Comparison of ENCODE assay signal across 1 cellular context in the genomic region with DNA sequence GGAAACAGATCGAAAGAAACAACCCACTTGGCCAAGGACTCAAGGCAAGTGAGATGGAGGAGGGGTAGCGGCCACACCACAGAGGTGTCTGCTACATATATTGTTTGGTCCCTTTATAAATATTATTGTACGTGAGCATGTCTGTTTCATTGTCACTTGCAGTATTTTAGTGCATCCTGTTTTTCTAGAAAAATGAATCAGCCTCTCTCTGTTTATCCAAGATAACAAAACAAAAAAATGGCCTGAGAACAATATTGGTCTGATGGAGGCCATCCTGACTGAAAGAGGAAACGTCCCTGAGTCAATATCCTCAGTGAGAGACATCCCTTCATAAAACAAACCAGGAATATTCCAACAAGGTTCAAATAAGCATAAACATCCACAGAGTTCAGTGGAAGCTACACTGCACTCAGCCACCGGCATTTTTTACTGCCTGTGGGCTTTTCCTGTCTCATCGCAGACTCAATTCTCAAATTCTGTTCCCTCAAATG.
TF ChIP-seq lines count a peak whose summit lies in the region.

No MANE protein-coding gene starts in this region.

TF ChIP-seq in HepG2, 621 proteins besides CTCF, POLR2A, EP300 and RAD21 (continued from another document):
- TF ChIP-seq, protein P1, sequence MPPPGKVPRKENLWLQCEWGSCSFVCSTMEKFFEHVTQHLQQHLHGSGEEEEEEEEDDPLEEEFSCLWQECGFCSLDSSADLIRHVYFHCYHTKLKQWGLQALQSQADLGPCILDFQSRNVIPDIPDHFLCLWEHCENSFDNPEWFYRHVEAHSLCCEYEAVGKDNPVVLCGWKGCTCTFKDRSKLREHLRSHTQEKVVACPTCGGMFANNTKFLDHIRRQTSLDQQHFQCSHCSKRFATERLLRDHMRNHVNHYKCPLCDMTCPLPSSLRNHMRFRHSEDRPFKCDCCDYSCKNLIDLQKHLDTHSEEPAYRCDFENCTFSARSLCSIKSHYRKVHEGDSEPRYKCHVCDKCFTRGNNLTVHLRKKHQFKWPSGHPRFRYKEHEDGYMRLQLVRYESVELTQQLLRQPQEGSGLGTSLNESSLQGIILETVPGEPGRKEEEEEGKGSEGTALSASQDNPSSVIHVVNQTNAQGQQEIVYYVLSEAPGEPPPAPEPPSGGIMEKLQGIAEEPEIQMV (CRISPR knock-in tag; IDR thresholded peaks at IDR 0.05; ENCODE audit: low read depth) = no peak
